In the genomic region with DNA sequence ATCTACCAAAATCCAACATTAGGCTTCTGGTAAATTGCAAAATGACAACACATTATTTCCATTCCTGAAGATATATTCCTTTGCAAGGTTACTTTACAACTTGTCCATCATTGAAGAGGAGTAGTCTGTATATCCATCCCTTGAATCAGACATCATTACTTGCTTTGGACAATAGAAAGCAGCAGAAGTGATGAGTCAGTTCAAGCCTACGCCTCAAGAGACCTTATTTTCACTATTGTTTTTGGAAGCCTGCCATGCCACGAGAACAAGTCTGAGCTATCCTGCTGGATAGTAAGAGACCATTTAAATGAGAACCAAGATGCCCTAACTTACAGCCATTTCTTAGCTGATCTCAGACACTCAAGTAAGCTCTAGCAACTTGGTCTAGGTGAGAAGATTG, we compare ENCODE assay signal across 9 cellular contexts.
DNase-seq lines count a peak whose midpoint lies in the region; ATAC-seq and TF ChIP-seq lines count a peak whose summit lies in the region.
"Had no signal": no experiment of that assay in that cellular context is flagged by ENCODE, and none has a peak within 500 bp of the region (broad histone marks: within the 10 kb centered on the region; RNA-seq: fewer than 3 reads in every experiment).

No MANE protein-coding gene starts in this region.

- no peaks in the 10 kb centered on the region for H3K27me3 ChIP-seq in left lung
- no peaks in the 10 kb centered on the region for H3K27me3 ChIP-seq in sigmoid colon
- H3K27me3 ChIP-seq: thyroid gland had no signal

- TF ChIP-seq EP300 in sigmoid colon (IDR thresholded peaks at IDR 0.05): no peak

- WGBS in sigmoid colon, 2 donors: 5 to 40% methylated on average over 2 of the region's 2 CpGs

- no peaks in the 10 kb centered on the region for H3K36me3 ChIP-seq in left lung
- no peaks in the 10 kb centered on the region for H3K36me3 ChIP-seq in sigmoid colon
- H3K36me3 ChIP-seq: thyroid gland had no signal

- H3K9me3 ChIP-seq in left lung (peaks cover 0 to 20% of the 10 kb centered on the region in 2 donors), sigmoid colon (no peaks in the 10 kb centered on the region)
- H3K9me3 ChIP-seq: thyroid gland had no signal

- TF ChIP-seq CTCF in left lung (IDR thresholded peaks at IDR 0.05): no peak
- TF ChIP-seq CTCF in sigmoid colon (IDR thresholded peaks at IDR 0.05): no peak

- TF ChIP-seq POLR2A in sigmoid colon (IDR thresholded peaks at IDR 0.05): no peak

- H3K4me1 ChIP-seq in left lung (no peaks in the 10 kb centered on the region), sigmoid colon (peaks cover 0 to 15% (median 6%) of the 10 kb centered on the region in 4 donors)
- H3K4me1 ChIP-seq: thyroid gland had no signal

- H3K4me3 ChIP-seq in left lung (no peak overlapping the region), sigmoid colon (no peak overlapping the region)
- H3K4me3 ChIP-seq: thyroid gland had no signal

- ATAC-seq in GM18517 (IDR thresholded peaks at IDR 0.05; ENCODE audit: unreplicated experiment) (peak; percentile 69), HG02973 (IDR thresholded peaks at IDR 0.05; ENCODE audit: unreplicated experiment) (peak; percentile 89), left lung (peak; percentile 33)

- H3K27ac ChIP-seq in left lung: no peak overlapping the region
- H3K27ac ChIP-seq in sigmoid colon: no peak overlapping the region
- H3K27ac ChIP-seq: thyroid gland had no signal

- intact Hi-C loops in left lung (cut with DNase I) (no loop called here), sigmoid colon (cut with DNase I) (no loop called here)

- peak; percentile 68 for DNase-seq in RPMI7951 (ENCODE audit: low read depth)
- DNase-seq in left lung: no peak
- DNase-seq in C1 segment of cervical spinal cord (lab: John Stamatoyannopoulos, UW): no peak
- DNase-seq in sigmoid colon: no peak
- no peak for DNase-seq in HuH-7 (ENCODE audit: low spot score)
- DNase-seq in activated CD4-positive, CD25-positive, alpha-beta regulatory T cell treated with anti-CD3 and anti-CD28 coated beads, Interleukin-2, amount 50 U/mL, for 72 hours: no peak
- DNase-seq: thyroid gland had no signal

Comparison
In these comparisons a context has a peak if more than half of its experiments do, and no peak if none do; other contexts are left out.
1. ATAC-seq: peak in every context shown above with its lines; median percentile 89 in HG02973; 69 in GM18517; 33 in left lung.